10 cellular contexts compared by ENCODE assay signal in genomic region chr18:48935433-48935774, GRCh38. TPM values are rescaled to one million over a fixed set of nuclear protein-coding genes. Genes with fewer than 3 reads are reported as not detected.
DNase-seq lines count a peak whose midpoint lies in the region; ATAC-seq, FAIRE-seq and TF ChIP-seq lines count a peak whose summit lies in the region.
"Had no signal": no experiment of that assay in that cellular context is flagged by ENCODE, and none has a peak within 500 bp of the region (broad histone marks: within the 10 kb centered on the region; RNA-seq: fewer than 3 reads in every experiment).

No MANE protein-coding gene starts in this region.

- H3K4me1 Mint-ChIP-seq in HFFc6 (ENCODE audit: low read depth) = peaks cover 100% of the 10 kb centered on the region
- peaks cover 89% of the 10 kb centered on the region for H3K4me1 Mint-ChIP-seq in activated CD8-positive, alpha-beta T cell treated with anti-CD3 and anti-CD28 coated beads for 36 hours (ENCODE audit: low read depth)
- H3K4me1 Mint-ChIP-seq in stimulated activated naive B cell treated with anti-CD40 and anti-IgM and Interleukin-4, amounts not matched to agents 10 μg/mL and 1 μg/mL and 100 μg/mL, for 72 hours = peaks cover 75 to 94% of the 10 kb centered on the region in 2 donors

- H3K27ac ChIP-seq in kidney (ENCODE audit: low read depth in 2 of 2, low read length in 2 of 2) = peak overlapping the region; percentile 86 to 90

- TF ChIP-seq CTCF in HFFc6 (IDR thresholded peaks at IDR 0.05) (no peak), kidney (IDR thresholded peaks at IDR 0.05; ENCODE audit: borderline replicate concordance, extremely low read depth, insufficient read depth) (no peak)
- TF ChIP-seq CTCF in activated CD8-positive, alpha-beta T cell treated with anti-CD3 and anti-CD28 coated beads for 36 hours (IDR thresholded peaks at IDR 0.05) = no peak

- FAIRE-seq in kidney (lab: Jason Lieb, UNC) = no peak
- FAIRE-seq: colon had no signal

- H3K9me3 Mint-ChIP-seq in HFFc6 = no peaks in the 10 kb centered on the region
- H3K9me3 Mint-ChIP-seq in activated CD8-positive, alpha-beta T cell treated with anti-CD3 and anti-CD28 coated beads for 36 hours = no peaks in the 10 kb centered on the region
- H3K9me3 Mint-ChIP-seq in stimulated activated naive B cell treated with anti-CD40 and anti-IgM and Interleukin-4, amounts not matched to agents 10 μg/mL and 1 μg/mL and 100 μg/mL, for 72 hours = no peaks in the 10 kb centered on the region

- H3K27me3 Mint-ChIP-seq in HFFc6 (ENCODE audit: insufficient read depth) = peaks cover 8% of the 10 kb centered on the region
- no peaks in the 10 kb centered on the region for H3K27me3 Mint-ChIP-seq in activated CD8-positive, alpha-beta T cell treated with anti-CD3 and anti-CD28 coated beads for 36 hours
- H3K27me3 Mint-ChIP-seq in stimulated activated naive B cell treated with anti-CD40 and anti-IgM and Interleukin-4, amounts not matched to agents 10 μg/mL and 1 μg/mL and 100 μg/mL, for 72 hours = no peaks in the 10 kb centered on the region

- DNase-seq in HFFc6 = no peak
- no peak for DNase-seq in activated CD8-positive, alpha-beta T cell treated with anti-CD3 and anti-CD28 coated beads for 36 hours
- DNase-seq in kidney = no peak
- no peak for DNase-seq in stimulated activated naive B cell treated with anti-CD40 and anti-IgM and Interleukin-4, amounts not matched to agents 10 μg/mL and 1 μg/mL and 100 μg/mL, for 72 hours
- DNase-seq in activated gamma-delta T cell (lab: John Stamatoyannopoulos, UW) = no peak
- DNase-seq in effector CD4-positive, alpha-beta T cell = no peak
- DNase-seq in SW480 (ENCODE audit: low spot score) = no peak
- DNase-seq in NCI-H446 (lab: John Stamatoyannopoulos, UW) = no peak
- DNase-seq: NCI-H1048 had no signal

- peaks cover 76 to 85% of the 10 kb centered on the region in 2 donors for H3K4me1 ChIP-seq in kidney (ENCODE audit: control insufficient read depth in 1 of 2, insufficient read depth in 1 of 2, low read depth in 1 of 2, low read length in 2 of 2)

- H3K36me3 ChIP-seq in kidney (ENCODE audit: control insufficient read depth in 1 of 2, insufficient read depth in 2 of 2, low read length in 2 of 2) = peaks cover 0 to 13% of the 10 kb centered on the region in 2 donors

- ATAC-seq in activated CD8-positive, alpha-beta T cell treated with anti-CD3 and anti-CD28 coated beads for 36 hours = no peak
- ATAC-seq in stimulated activated naive B cell treated with anti-CD40 and anti-IgM and Interleukin-4, amounts not matched to agents 10 μg/mL and 1 μg/mL and 100 μg/mL, for 72 hours (replicated peaks) = peak in 1 of 2 donors; percentile 5

- H3K27ac Mint-ChIP-seq in HFFc6 = peak overlapping the region; percentile 93
- H3K27ac Mint-ChIP-seq in activated CD8-positive, alpha-beta T cell treated with anti-CD3 and anti-CD28 coated beads for 36 hours = peak overlapping the region; percentile 92
- peak overlapping the region; percentile 88 for H3K27ac Mint-ChIP-seq in stimulated activated naive B cell treated with anti-CD40 and anti-IgM and Interleukin-4, amounts not matched to agents 10 μg/mL and 1 μg/mL and 100 μg/mL, for 72 hours

- H3K4me3 Mint-ChIP-seq in HFFc6 = peak overlapping the region; percentile 27; the same call in 1 of the 2 replicates
- peak overlapping the region; percentile 50 for H3K4me3 Mint-ChIP-seq in activated CD8-positive, alpha-beta T cell treated with anti-CD3 and anti-CD28 coated beads for 36 hours
- peak overlapping the region; percentile 75 to 77 for H3K4me3 Mint-ChIP-seq in stimulated activated naive B cell treated with anti-CD40 and anti-IgM and Interleukin-4, amounts not matched to agents 10 μg/mL and 1 μg/mL and 100 μg/mL, for 72 hours

- H3K36me3 Mint-ChIP-seq in HFFc6 (ENCODE audit: low read depth) = peaks cover 38% of the 10 kb centered on the region
- H3K36me3 Mint-ChIP-seq in activated CD8-positive, alpha-beta T cell treated with anti-CD3 and anti-CD28 coated beads for 36 hours (ENCODE audit: low read depth) = peaks cover 37% of the 10 kb centered on the region
- peaks cover 42 to 79% of the 10 kb centered on the region in 2 donors for H3K36me3 Mint-ChIP-seq in stimulated activated naive B cell treated with anti-CD40 and anti-IgM and Interleukin-4, amounts not matched to agents 10 μg/mL and 1 μg/mL and 100 μg/mL, for 72 hours

- POLR2A ChIA-PET in activated CD8-positive, alpha-beta T cell treated with anti-CD3 and anti-CD28 coated beads for 36 hours (lab: Charles Lee) = no interaction called here

- H3K4me3 ChIP-seq in kidney (ENCODE audit: low read length in 2 of 2) = peak overlapping the region in 1 of 2 donors; percentile 29

- CTCF ChIA-PET in activated CD8-positive, alpha-beta T cell treated with anti-CD3 and anti-CD28 coated beads for 36 hours (lab: Charles Lee) = no interaction called here

- intact Hi-C loops in activated CD8-positive, alpha-beta T cell treated with anti-CD3 and anti-CD28 coated beads for 36 hours (cut with micrococcal nuclease) = no loop called here
- intact Hi-C loops in kidney (cut with DNase I) = no loop called here

- H3K9ac ChIP-seq in kidney (ENCODE audit: low read length in 2 of 2) = peak overlapping the region in 1 of 2 donors; percentile 72

- no peaks in the 10 kb centered on the region for H3K9me3 ChIP-seq in kidney (ENCODE audit: control insufficient read depth in 1 of 2, low read length in 2 of 2)

RNA-seq across cellular contexts. Expression of gene SMAD7, which starts 15.4 kb away (rescaled TPM):
- 10 to 100 TPM; 29.6 to 35.8 (median 30.7) TPM for total RNA-seq in HFFc6 (2021; fragmentation: NEBNext Ultra II Directional; extraction: Animal tissue kit (Norgen Biotek cat#: 25700))
- total RNA-seq in activated CD8-positive, alpha-beta T cell treated with anti-CD3 and anti-CD28 coated beads for 36 hours = 10 to 100 TPM; 17.4 to 18.1 TPM
- total RNA-seq in kidney = 32.6 TPM
- polyA plus RNA-seq in kidney (ENCODE audit: insufficient read depth, low read depth, low replicate concordance) = 17.3 TPM
